ENCODE assay signal across 13 cellular contexts in genomic region chr3:50258979-50259378, GRCh38. TPM values are rescaled to one million over a fixed set of nuclear protein-coding genes. Genes with fewer than 3 reads are reported as not detected.
DNase-seq lines count a peak whose midpoint lies in the region; ATAC-seq and TF ChIP-seq lines count a peak whose summit lies in the region.
"Had no signal": no experiment of that assay in that cellular context is flagged by ENCODE, and none has a peak within 500 bp of the region (broad histone marks: within the 10 kb centered on the region; RNA-seq: fewer than 3 reads in every experiment).

No MANE protein-coding gene starts in this region.

- peaks cover 13 to 19% of the 10 kb centered on the region in 2 experiments; a peak in 3 of 4 replicates for H3K4me1 ChIP-seq in SK-N-SH (ENCODE audit: control insufficient read depth in 1 of 2, insufficient read depth in 2 of 2, low read depth in 1 of 2, low read length in 1 of 2)
- peaks cover 6 to 19% of the 10 kb centered on the region in 2 donors for H3K4me1 ChIP-seq in muscle layer of duodenum (ENCODE audit: control insufficient read depth in 1 of 2, insufficient read depth in 2 of 2, low read length in 2 of 2)
- peaks cover 65% of the 10 kb centered on the region for H3K4me1 ChIP-seq in suprapubic skin

- H3K4me3 Mint-ChIP-seq in brain = peak overlapping the region in 3 of 5 experiments; percentile 27 to 42 (median 30)

- H3K9me3 ChIP-seq in SK-N-SH (no peaks in the 10 kb centered on the region), muscle layer of duodenum (ENCODE audit: control insufficient read depth in 1 of 2, low read length in 2 of 2) (no peaks in the 10 kb centered on the region), suprapubic skin (no peaks in the 10 kb centered on the region)

- peaks cover 41% of the 10 kb centered on the region for H3F3A ChIP-seq in SK-N-SH (replicated peaks; ENCODE audit: insufficient read depth)

- H3K36me3 ChIP-seq in SK-N-SH (replicated peaks in 1 of 2; ENCODE audit: control insufficient read depth in 1 of 2, insufficient read depth in 2 of 2, low read length in 1 of 2) = peaks cover 22 to 42% of the 10 kb centered on the region in 2 experiments
- H3K36me3 ChIP-seq in muscle layer of duodenum (ENCODE audit: control insufficient read depth in 1 of 2, insufficient read depth in 2 of 2, low read length in 2 of 2) = peaks cover 25 to 43% of the 10 kb centered on the region in 2 donors
- H3K36me3 ChIP-seq in suprapubic skin = peaks cover 26% of the 10 kb centered on the region

- no peaks in the 10 kb centered on the region for H3K9me2 ChIP-seq in SK-N-SH

- no peak for TF ChIP-seq POLR2A in suprapubic skin (IDR thresholded peaks at IDR 0.05)

- POLR2A ChIA-PET in SK-N-SH (lab: Yijun Ruan, JAX) = interaction anchor here (0.9 to 1.8 kb wide), 3 partner anchors 16 to 23 kb away, joined by 3 to 10 read pairs (median 4); partner anchors contain the start of gene GNAI2

- peaks cover 22% of the 10 kb centered on the region for H3K79me2 ChIP-seq in SK-N-SH (ENCODE audit: insufficient read depth)

- no peak overlapping the region for H2AFZ ChIP-seq in SK-N-SH (ENCODE audit: low read depth)

- no peak overlapping the region for H3K4me2 ChIP-seq in SK-N-SH

- WGBS in SK-N-SH (ENCODE audit: low lambda C conversion rate) = 93% methylated on average over 16 of the region's 16 CpGs
- WGBS in suprapubic skin = 42% methylated on average over 16 of the region's 16 CpGs

- ATAC-seq in SK-N-SH treated with all-trans-retinoic acid at 6 μM for 48 hours = no peak
- ATAC-seq in GM18520 (IDR thresholded peaks at IDR 0.05; ENCODE audit: unreplicated experiment) = no peak

- H3K9me3 Mint-ChIP-seq in brain = peaks cover 0 to 2% (median 0%) of the 10 kb centered on the region in 5 experiments
- H3K9me3 Mint-ChIP-seq: activated T-helper 1 cell treated with anti-CD3 and anti-CD28 coated beads, Interleukin-12 subunit alpha, Interleukin-12 subunit beta, Interleukin-2, Interleukin-4 antibody, amounts not matched to agents 30 ng/mL and 10 ng/mL and 1 ng/mL, durations not matched to agents 14 hours and 24 hours and 36 hours had no signal

- no peaks in the 10 kb centered on the region for H3K27me3 ChIP-seq in SK-N-SH (ENCODE audit: insufficient read depth)
- no peaks in the 10 kb centered on the region for H3K27me3 ChIP-seq in muscle layer of duodenum (ENCODE audit: low read depth, low read length)
- H3K27me3 ChIP-seq in suprapubic skin = no peaks in the 10 kb centered on the region

- no peak for TF ChIP-seq EP300 in SK-N-SH (IDR thresholded peaks at IDR 0.05; ENCODE audit: borderline replicate concordance in 1 of 2, low read depth in 1 of 2, low read length in 1 of 2)
- no peak for TF ChIP-seq EP300 in suprapubic skin (IDR thresholded peaks at IDR 0.05)

- peaks cover 57% of the 10 kb centered on the region for H3K4me1 Mint-ChIP-seq in brain

- H3K36me3 Mint-ChIP-seq in brain = peaks cover 20% of the 10 kb centered on the region

- TF ChIP-seq CTCF in SK-N-SH (IDR thresholded peaks at IDR 0.05) (peak; percentile 28), brain (conservative IDR thresholded peaks at IDR 0.05) (peak in 1 of 2 experiments; percentile 23), suprapubic skin (IDR thresholded peaks at IDR 0.05) (no peak)

- H4K20me1 ChIP-seq in SK-N-SH (ENCODE audit: insufficient read depth) = peaks cover 12% of the 10 kb centered on the region

- peaks cover 2% of the 10 kb centered on the region for H3K27me3 Mint-ChIP-seq in brain

- H3K9ac ChIP-seq in SK-N-SH = no peak overlapping the region

- no peak for DNase-seq in SK-N-SH
- no peak for DNase-seq in suprapubic skin (ENCODE audit: low spot score in 2 of 2)
- DNase-seq in hippocampal formation (lab: John Stamatoyannopoulos, UW) = no peak
- DNase-seq in NCI-H345 (lab: John Stamatoyannopoulos, UW) = no peak
- DNase-seq: DMS153; NCI-H187; stimulated activated CD4-positive, alpha-beta T cell treated with anti-CD3 and anti-CD28 coated beads, Interleukin-2, amount 100 ng/mL, for 48 hours had no signal

- TF ChIP-seq RAD21 in SK-N-SH (IDR thresholded peaks at IDR 0.05; ENCODE audit: low read length) = no peak

- CTCF ChIA-PET in SK-N-SH (lab: Yijun Ruan, JAX) = interaction anchor here (0.6 to 61.6 kb wide), 15 partner anchors 8 to 165 kb away, joined by 3 to 1375 read pairs (median 4); partner anchors contain the start of genes GNAI2, GNAT1 and SEMA3B

- peak overlapping the region; percentile 93 to 99 (median 97) for H3K27ac Mint-ChIP-seq in brain

- no peak overlapping the region for H3K4me3 ChIP-seq in SK-N-SH (ENCODE audit: low read depth in 2 of 2, low read length in 1 of 2)
- H3K4me3 ChIP-seq in muscle layer of duodenum (ENCODE audit: low read depth in 1 of 2, low read length in 2 of 2) = no peak overlapping the region
- no peak overlapping the region for H3K4me3 ChIP-seq in suprapubic skin

- peak overlapping the region in 1 of 2 experiments; percentile 56; a peak in 1 of 4 replicates for H3K27ac ChIP-seq in SK-N-SH (ENCODE audit: low read depth in 2 of 2, low read length in 1 of 2)
- peak overlapping the region; percentile 63 for H3K27ac ChIP-seq in muscle layer of duodenum (ENCODE audit: low read length)
- peak overlapping the region; percentile 91 for H3K27ac ChIP-seq in suprapubic skin

TF ChIP-seq in SK-N-SH, 30 proteins besides CTCF, POLR2A, EP300 and RAD21:
- TF ChIP-seq NRF1 (IDR thresholded peaks at IDR 0.05; ENCODE audit: low read depth, low read length) (no peak), FOSL2 (IDR thresholded peaks at IDR 0.05; ENCODE audit: borderline replicate concordance, low read depth) (no peak), RCOR1 (IDR thresholded peaks at IDR 0.05; ENCODE audit: low read length) (no peak), GATA2 (CRISPR knock-in tag; IDR thresholded peaks at IDR 0.05) (no peak), TCF12 (IDR thresholded peaks at IDR 0.05) (no peak)
TF ChIP-seq in SK-N-SH: peak in this region for 0.

TF ChIP-seq in SK-N-SH treated with all-trans-retinoic acid at 6 μM for 48 hours, 23 proteins besides CTCF, POLR2A, EP300 and RAD21 (continues in another document):
- TF ChIP-seq ZC3H10 (CRISPR knock-in tag; IDR thresholded peaks at IDR 0.05) = no peak
- no peak for TF ChIP-seq RARB (CRISPR knock-in tag; IDR thresholded peaks at IDR 0.05)
- no peak for TF ChIP-seq ISL1 (CRISPR knock-in tag; IDR thresholded peaks at IDR 0.05)
- TF ChIP-seq ZFP30 (CRISPR knock-in tag; IDR thresholded peaks at IDR 0.05) = no peak
- TF ChIP-seq, protein P1, sequence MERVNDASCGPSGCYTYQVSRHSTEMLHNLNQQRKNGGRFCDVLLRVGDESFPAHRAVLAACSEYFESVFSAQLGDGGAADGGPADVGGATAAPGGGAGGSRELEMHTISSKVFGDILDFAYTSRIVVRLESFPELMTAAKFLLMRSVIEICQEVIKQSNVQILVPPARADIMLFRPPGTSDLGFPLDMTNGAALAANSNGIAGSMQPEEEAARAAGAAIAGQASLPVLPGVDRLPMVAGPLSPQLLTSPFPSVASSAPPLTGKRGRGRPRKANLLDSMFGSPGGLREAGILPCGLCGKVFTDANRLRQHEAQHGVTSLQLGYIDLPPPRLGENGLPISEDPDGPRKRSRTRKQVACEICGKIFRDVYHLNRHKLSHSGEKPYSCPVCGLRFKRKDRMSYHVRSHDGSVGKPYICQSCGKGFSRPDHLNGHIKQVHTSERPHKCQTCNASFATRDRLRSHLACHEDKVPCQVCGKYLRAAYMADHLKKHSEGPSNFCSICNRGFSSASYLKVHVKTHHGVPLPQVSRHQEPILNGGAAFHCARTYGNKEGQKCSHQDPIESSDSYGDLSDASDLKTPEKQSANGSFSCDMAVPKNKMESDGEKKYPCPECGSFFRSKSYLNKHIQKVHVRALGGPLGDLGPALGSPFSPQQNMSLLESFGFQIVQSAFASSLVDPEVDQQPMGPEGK (CRISPR knock-in tag; IDR thresholded peaks at IDR 0.05; ENCODE audit: borderline replicate concordance) = no peak
- no peak for TF ChIP-seq CSDC2 (CRISPR knock-in tag; IDR thresholded peaks at IDR 0.05)
- no peak for TF ChIP-seq ZFP3 (CRISPR knock-in tag; IDR thresholded peaks at IDR 0.05)
- no peak for TF ChIP-seq GLIS3 (CRISPR knock-in tag; IDR thresholded peaks at IDR 0.05)

RNA-seq across cellular contexts. Expression of gene SEMA3B, which starts 10.0 kb away (rescaled TPM):
- polyA plus RNA-seq in SK-N-SH (2012; rRNA removed) = 12.4 and 14.9 TPM in 2 replicates
- polyA plus RNA-seq in SK-N-SH (2012; cell fraction: cytosol; rRNA removed) = 3.4 and 5.3 TPM in 2 replicates
- 83.1 and 135 TPM in 2 replicates for polyA plus RNA-seq in SK-N-SH (2012; cell fraction: nucleus; rRNA removed)
- polyA plus RNA-seq in brain (ENCODE audit: insufficient read depth, low read depth, low replicate concordance) = 60.5 TPM
- total RNA-seq in suprapubic skin = 1 to 10 TPM; 2.9 to 5.2 (median 4.1) TPM

RNA-seq across cellular contexts. Expression of gene LSMEM2, which starts 19.9 kb away (rescaled TPM):
- 0.03 TPM in 1 of 2 replicates, not detected in the other for polyA plus RNA-seq in SK-N-SH (2012; rRNA removed)
- polyA plus RNA-seq in SK-N-SH (2012; cell fraction: cytosol; rRNA removed) = not detected in 2 replicates
- 0.13 and 0.21 TPM in 2 replicates for polyA plus RNA-seq in SK-N-SH (2012; cell fraction: nucleus; rRNA removed)
- polyA plus RNA-seq in brain (ENCODE audit: insufficient read depth, low read depth, low replicate concordance) = 0.51 TPM
- under 1 TPM in 1 of 4 donors, not detected in 3; 0.30 TPM for total RNA-seq in suprapubic skin
- total RNA-seq: A172; activated T-helper 1 cell treated with anti-CD3 and anti-CD28 coated beads, Interleukin-12 subunit alpha, Interleukin-12 subunit beta, Interleukin-2, Interleukin-4 antibody, amounts not matched to agents 30 ng/mL and 10 ng/mL and 1 ng/mL, durations not matched to agents 14 hours and 24 hours and 36 hours had no signal

RNA-seq across cellular contexts. Expression of gene GNAI2, which starts 23.0 kb away (rescaled TPM):
- polyA plus RNA-seq in SK-N-SH (2012; rRNA removed) = 641 and 649 TPM in 2 replicates
- polyA plus RNA-seq in SK-N-SH (2012; cell fraction: cytosol; rRNA removed) = 388 and 495 TPM in 2 replicates
- 361 and 439 TPM in 2 replicates for polyA plus RNA-seq in SK-N-SH (2012; cell fraction: nucleus; rRNA removed)
- 348 TPM for polyA plus RNA-seq in brain (ENCODE audit: insufficient read depth, low read depth, low replicate concordance)
- total RNA-seq in suprapubic skin = 10 to 100 TPM; 70.9 to 91.3 (median 76.7) TPM

RNA-seq across cellular contexts. Expression of gene IFRD2, which starts 33.2 kb away (rescaled TPM):
- polyA plus RNA-seq in SK-N-SH (2012; rRNA removed) (52.4 and 73.2 TPM in 2 replicates), brain (ENCODE audit: insufficient read depth, low read depth, low replicate concordance) (16.7 TPM)
- polyA plus RNA-seq in SK-N-SH (2012; cell fraction: cytosol; rRNA removed) = 28.8 and 46.5 TPM in 2 replicates
- polyA plus RNA-seq in SK-N-SH (2012; cell fraction: nucleus; rRNA removed) = 222 and 253 TPM in 2 replicates
- total RNA-seq in suprapubic skin = 10 to 100 TPM; 56.3 to 84.9 (median 75.2) TPM

RNA-seq across cellular contexts. Expression of gene HYAL3, which starts 40.2 kb away (rescaled TPM):
- polyA plus RNA-seq in SK-N-SH (2012; rRNA removed) = 7.8 and 8.4 TPM in 2 replicates
- polyA plus RNA-seq in SK-N-SH (2012; cell fraction: cytosol; rRNA removed) = 3.1 and 5.6 TPM in 2 replicates
- 8.7 and 10.0 TPM in 2 replicates for polyA plus RNA-seq in SK-N-SH (2012; cell fraction: nucleus; rRNA removed)
- 4.2 TPM for polyA plus RNA-seq in brain (ENCODE audit: insufficient read depth, low read depth, low replicate concordance)
- total RNA-seq in suprapubic skin = 1 to 10 TPM; 2.5 to 7.8 (median 6.1) TPM
